Comparison of ENCODE assay signal across 8 cellular contexts in the genomic region with DNA sequence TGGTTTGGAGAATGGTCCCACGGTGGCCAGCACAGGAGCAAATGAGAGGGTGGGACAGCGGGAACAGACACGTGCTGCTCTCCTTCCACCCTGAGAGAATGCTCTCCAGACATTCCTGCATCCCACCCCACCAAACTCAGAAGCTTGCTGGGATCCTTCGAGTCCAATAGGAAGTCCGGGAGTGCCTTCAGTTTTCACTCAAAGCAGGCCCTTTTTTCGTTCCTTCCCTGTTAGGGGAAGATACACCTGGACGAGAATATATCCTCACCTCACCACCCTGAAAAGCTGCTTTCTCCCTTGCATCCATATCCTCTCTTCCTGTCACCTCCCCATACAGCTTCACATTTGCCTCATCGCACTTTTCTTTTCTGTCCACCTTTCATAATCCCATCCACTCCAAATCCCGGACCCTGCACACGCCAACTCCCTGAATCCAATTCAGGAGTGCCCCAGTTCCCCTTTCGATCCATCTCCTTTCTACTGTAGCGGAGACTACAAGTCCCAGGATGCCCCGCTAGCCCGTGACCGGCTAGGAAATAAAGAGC. TPM values are rescaled to one million over a fixed set of nuclear protein-coding genes. Genes with fewer than 3 reads are reported as not detected.
DNase-seq lines count a peak whose midpoint lies in the region; ATAC-seq, FAIRE-seq and TF ChIP-seq lines count a peak whose summit lies in the region.

No MANE protein-coding gene starts in this region.

- H3K27ac ChIP-seq in Peyer's patch (peak overlapping the region; percentile 93 to 97 (median 96)), small intestine (ENCODE audit: low read depth in 1 of 2, low read length in 1 of 2) (peak overlapping the region; percentile 98 to 99)

- H3K36me3 ChIP-seq in Peyer's patch (no peaks in the 10 kb centered on the region), small intestine (ENCODE audit: control insufficient read depth in 2 of 2, insufficient read depth in 2 of 2, low read length in 2 of 2) (no peaks in the 10 kb centered on the region)

- no peak for ATAC-seq in HG02870 (IDR thresholded peaks at IDR 0.05; ENCODE audit: unreplicated experiment)

- FAIRE-seq in small intestine (lab: Jason Lieb, UNC), result no peak

- TF ChIP-seq CTCF in Peyer's patch (IDR thresholded peaks at IDR 0.05), result no peak
- no peak for TF ChIP-seq CTCF in fibroblast of pulmonary artery (IDR thresholded peaks at IDR 0.05; ENCODE audit: low read length, missing control alignments)

- H3K9me3 ChIP-seq in Peyer's patch (peaks cover 0 to 4% (median 0%) of the 10 kb centered on the region in 4 donors), small intestine (ENCODE audit: control insufficient read depth, low read depth) (no peaks in the 10 kb centered on the region)

- peaks cover 0 to 49% (median 12%) of the 10 kb centered on the region in 4 donors for H3K4me1 ChIP-seq in Peyer's patch
- H3K4me1 ChIP-seq in small intestine (ENCODE audit: control insufficient read depth in 2 of 2, insufficient read depth in 1 of 2, low read depth in 1 of 2, low read length in 1 of 2), result peaks cover 4 to 6% of the 10 kb centered on the region in 2 donors

- H3K27me3 ChIP-seq in Peyer's patch, result no peaks in the 10 kb centered on the region
- no peaks in the 10 kb centered on the region for H3K27me3 ChIP-seq in small intestine (ENCODE audit: control insufficient read depth in 2 of 2, insufficient read depth in 2 of 2, low read length in 2 of 2)

- no peak for TF ChIP-seq POLR2A in Peyer's patch (IDR thresholded peaks at IDR 0.05)

- DNase-seq in NCI-H2029 treated with DMSO at 0.1 percent for 48 hours (lab: John Stamatoyannopoulos, UW) (peak; percentile 93), NCI-H2029 (lab: John Stamatoyannopoulos, UW) (no peak), Peyer's patch (no peak), fibroblast of pulmonary artery (ENCODE audit: low read depth) (no peak), small intestine (no peak), GM19240 (ENCODE audit: insufficient read length, low spot score) (no peak), NOMO-1 (lab: John Stamatoyannopoulos, UW; ENCODE audit: unreplicated experiment in 2 of 2) (no peak)

- 1 to 3% (median 2%) methylated on average over 15 of the region's 15 CpGs for WGBS in small intestine, 3 donors

- peak overlapping the region; percentile 60 to 82 (median 66) for H3K4me3 ChIP-seq in Peyer's patch
- H3K4me3 ChIP-seq in fibroblast of pulmonary artery (replicated peaks; ENCODE audit: low read depth, low read length), result peak overlapping the region; percentile 76
- peak overlapping the region in 1 of 2 donors; percentile 63 for H3K4me3 ChIP-seq in small intestine (ENCODE audit: low read depth in 1 of 2, low read length in 2 of 2)

RNA-seq across cellular contexts. Expression of gene TMEM253, which starts 2.4 kb away (rescaled TPM):
- 100 to 1,000 TPM in 3 of 4 donors, 1 to 10 TPM in 1; 9.1 to 140 (median 124) TPM for total RNA-seq in Peyer's patch
- 100 to 1,000 TPM in 2 of 3 donors, 10 to 100 TPM in 1; 57.9 to 245 (median 133) TPM for polyA plus RNA-seq in small intestine

RNA-seq across cellular contexts. Expression of gene ZNF219, which starts 4.8 kb away (rescaled TPM):
- total RNA-seq in Peyer's patch, result 10 to 100 TPM; 41.3 to 68.8 (median 63.2) TPM
- 10 to 100 TPM; 56.0 to 69.8 (median 63.2) TPM for polyA plus RNA-seq in small intestine

RNA-seq across cellular contexts. Expression of gene ARHGEF40, which starts 33.1 kb away (rescaled TPM):
- 10 to 100 TPM; 19.8 to 57.8 (median 34.6) TPM for total RNA-seq in Peyer's patch
- 10 to 100 TPM in 1 of 3 donors, 1 to 10 TPM in 2; 2.2 to 10.8 (median 3.5) TPM for polyA plus RNA-seq in small intestine

RNA-seq across cellular contexts. Expression of gene RNASE8, which starts 45.6 kb away (rescaled TPM):
- not detected for total RNA-seq in Peyer's patch
- not detected for polyA plus RNA-seq in small intestine

RNA-seq across cellular contexts. Expression of gene OR5AU1, which starts 52.6 kb away (rescaled TPM):
- not detected for total RNA-seq in Peyer's patch
- polyA plus RNA-seq in small intestine, result not detected
